In genomic region chr12:89828575-89828974, GRCh38 we compare ENCODE assay signal across 38 cellular contexts.
"Had no signal": no experiment of that assay in that cellular context is flagged by ENCODE, and none has a peak within 500 bp of the region (broad histone marks: within the 10 kb centered on the region; RNA-seq: fewer than 3 reads in every experiment).

No MANE protein-coding gene starts in this region.

- FAIRE-seq: bronchial epithelial cell, TTC549 had no signal

- ATAC-seq: activated CD4-positive, alpha-beta T cell treated with anti-CD3 and anti-CD28 coated beads for 36 hours; activated CD4-positive, CD25-positive, alpha-beta regulatory T cell treated with anti-CD3 and anti-CD28 coated beads, Interleukin-2, amount 50 U/mL, for 24 hours; activated CD8-positive, alpha-beta memory T cell treated with anti-CD3 and anti-CD28 coated beads, Interleukin-2, amount 10 ng/mL, durations not matched to agents 7 days and 5 days; activated CD8-positive, alpha-beta T cell treated with anti-CD3 and anti-CD28 coated beads, Interleukin-2, amount 10 ng/mL, durations not matched to agents 7 days and 5 days; activated naive CD8-positive, alpha-beta T cell treated with anti-CD3 and anti-CD28 coated beads, Interleukin-2, amount 50 U/mL, for 24 hours; T-helper 17 cell; WTC11 had no signal

- H3K27me3 ChIP-seq: ascending aorta had no signal

- H3K36me3 Mint-ChIP-seq: activated CD8-positive, alpha-beta memory T cell treated with anti-CD3 and anti-CD28 coated beads, Interleukin-2, amount 10 ng/mL, durations not matched to agents 7 days and 5 days; activated naive CD4-positive, alpha-beta T cell treated with anti-CD3 and anti-CD28 coated beads, Interleukin-2, amount 10 ng/mL, durations not matched to agents 7 days and 5 days; activated naive CD4-positive, alpha-beta T cell treated with anti-CD3 and anti-CD28 coated beads, Interleukin-2, amount 50 U/mL, for 24 hours; activated naive CD8-positive, alpha-beta T cell treated with anti-CD3 and anti-CD28 coated beads, Interleukin-2, amount 10 ng/mL, durations not matched to agents 7 days and 5 days; brain; WTC11 had no signal

- H3K27ac Mint-ChIP-seq: activated CD4-positive, alpha-beta memory T cell treated with anti-CD3 and anti-CD28 coated beads, Interleukin-2, amount 10 ng/mL, durations not matched to agents 7 days and 5 days; activated CD4-positive, alpha-beta T cell treated with anti-CD3 and anti-CD28 coated beads for 36 hours; activated CD4-positive, alpha-beta T cell treated with anti-CD3 and anti-CD28 coated beads, Interleukin-2, amount 10 ng/mL, durations not matched to agents 7 days and 5 days; activated CD8-positive, alpha-beta memory T cell treated with anti-CD3 and anti-CD28 coated beads, Interleukin-2, amount 10 ng/mL, durations not matched to agents 7 days and 5 days; activated CD8-positive, alpha-beta T cell treated with anti-CD3 and anti-CD28 coated beads, Interleukin-2, amount 10 ng/mL, durations not matched to agents 7 days and 5 days; activated naive CD4-positive, alpha-beta T cell treated with anti-CD3 and anti-CD28 coated beads, Interleukin-2, amount 10 ng/mL, durations not matched to agents 7 days and 5 days; activated naive CD4-positive, alpha-beta T cell treated with anti-CD3 and anti-CD28 coated beads, Interleukin-2, amount 50 U/mL, for 24 hours; activated naive CD8-positive, alpha-beta T cell; activated naive CD8-positive, alpha-beta T cell treated with anti-CD3 and anti-CD28 coated beads, Interleukin-2, amount 10 ng/mL, durations not matched to agents 7 days and 5 days; activated naive CD8-positive, alpha-beta T cell treated with anti-CD3 and anti-CD28 coated beads, Interleukin-2, amount 50 U/mL, for 24 hours; activated T-cell treated with anti-CD3 and anti-CD28 coated beads, Interleukin-2, amount 50 U/mL, for 24 hours; activated T-helper 2 cell treated with anti-CD3 and anti-CD28 coated beads, Interferon-gamma antibody, Interleukin-2, Interleukin-4, amounts not matched to agents 10 μg/mL and 5 μg/mL and 100 μg/mL, durations not matched to agents 14 hours and 24 hours and 36 hours; brain; T-helper 2 cell treated with Interferon-gamma antibody and Interleukin-4, amounts not matched to agents 5 μg/mL and 100 μg/mL, for 36 hours; WTC11 had no signal

- H3K9me3 Mint-ChIP-seq: activated CD4-positive, alpha-beta memory T cell treated with anti-CD3 and anti-CD28 coated beads, Interleukin-2, amount 10 ng/mL, durations not matched to agents 7 days and 5 days; activated CD4-positive, alpha-beta T cell treated with anti-CD3 and anti-CD28 coated beads, Interleukin-2, amount 10 ng/mL, durations not matched to agents 7 days and 5 days; activated naive CD4-positive, alpha-beta T cell treated with anti-CD3 and anti-CD28 coated beads, Interleukin-2, amount 10 ng/mL, durations not matched to agents 7 days and 5 days; activated naive CD4-positive, alpha-beta T cell treated with anti-CD3 and anti-CD28 coated beads, Interleukin-2, amount 50 U/mL, for 24 hours; activated naive CD8-positive, alpha-beta T cell treated with anti-CD3 and anti-CD28 coated beads, Interleukin-2, amount 10 ng/mL, durations not matched to agents 7 days and 5 days; activated naive CD8-positive, alpha-beta T cell treated with anti-CD3 and anti-CD28 coated beads, Interleukin-2, amount 50 U/mL, for 24 hours; activated T-cell treated with anti-CD3 and anti-CD28 coated beads, Interleukin-2, amount 50 U/mL, for 24 hours; activated T-helper 2 cell treated with anti-CD3 and anti-CD28 coated beads, Interferon-gamma antibody, Interleukin-2, Interleukin-4, amounts not matched to agents 10 μg/mL and 5 μg/mL and 100 μg/mL, durations not matched to agents 14 hours and 24 hours and 36 hours; brain; central memory CD8-positive, alpha-beta T cell; T-helper 2 cell treated with Interferon-gamma antibody and Interleukin-4, amounts not matched to agents 5 μg/mL and 100 μg/mL, for 36 hours; WTC11 had no signal

- H3K27me3 Mint-ChIP-seq: activated CD4-positive, alpha-beta memory T cell treated with anti-CD3 and anti-CD28 coated beads, Interleukin-2, amount 10 ng/mL, durations not matched to agents 7 days and 5 days; activated CD4-positive, alpha-beta T cell treated with anti-CD3 and anti-CD28 coated beads for 36 hours; activated CD4-positive, alpha-beta T cell treated with anti-CD3 and anti-CD28 coated beads, Interleukin-2, amount 10 ng/mL, durations not matched to agents 7 days and 5 days; activated CD8-positive, alpha-beta memory T cell treated with anti-CD3 and anti-CD28 coated beads, Interleukin-2, amount 10 ng/mL, durations not matched to agents 7 days and 5 days; activated naive CD4-positive, alpha-beta T cell treated with anti-CD3 and anti-CD28 coated beads, Interleukin-2, amount 10 ng/mL, durations not matched to agents 7 days and 5 days; activated naive CD4-positive, alpha-beta T cell treated with anti-CD3 and anti-CD28 coated beads, Interleukin-2, amount 50 U/mL, for 24 hours; activated naive CD8-positive, alpha-beta T cell; activated naive CD8-positive, alpha-beta T cell treated with anti-CD3 and anti-CD28 coated beads, Interleukin-2, amount 50 U/mL, for 24 hours; activated T-cell treated with anti-CD3 and anti-CD28 coated beads, Interleukin-2, amount 50 U/mL, for 24 hours; brain; T-helper 17 cell had no signal

- H3K4me1 Mint-ChIP-seq: activated naive CD4-positive, alpha-beta T cell treated with anti-CD3 and anti-CD28 coated beads, Interleukin-2, amount 10 ng/mL, durations not matched to agents 7 days and 5 days; activated naive CD8-positive, alpha-beta T cell treated with anti-CD3 and anti-CD28 coated beads, Interleukin-2, amount 10 ng/mL, durations not matched to agents 7 days and 5 days had no signal

- H3K27ac ChIP-seq: ascending aorta, cardiac muscle cell, VCaP had no signal

- H3K4me1 ChIP-seq: ascending aorta had no signal

- H3K9me3 ChIP-seq: ascending aorta had no signal

- DNase-seq: activated CD4-positive, alpha-beta memory T cell treated with anti-CD3 and anti-CD28 coated beads, Interleukin-2, amount 10 ng/mL, durations not matched to agents 7 days and 5 days; activated CD4-positive, alpha-beta T cell treated with anti-CD3 and anti-CD28 coated beads for 1 hour; activated CD4-positive, alpha-beta T cell treated with anti-CD3 and anti-CD28 coated beads for 36 hours; activated CD4-positive, alpha-beta T cell treated with anti-CD3 and anti-CD28 coated beads for 48 hours; activated CD4-positive, alpha-beta T cell treated with anti-CD3 and anti-CD28 coated beads, Interleukin-2, amount 10 ng/mL, durations not matched to agents 7 days and 5 days; activated CD4-positive, alpha-beta T cell treated with anti-CD3 and anti-CD28 coated beads, Interleukin-2, amount 50 U/mL, for 48 hours; activated CD4-positive, CD25-positive, alpha-beta regulatory T cell; activated CD8-positive, alpha-beta memory T cell treated with anti-CD3 and anti-CD28 coated beads for 24 hours; activated CD8-positive, alpha-beta memory T cell treated with anti-CD3 and anti-CD28 coated beads, Interleukin-2, amount 10 ng/mL, durations not matched to agents 7 days and 5 days; activated CD8-positive, alpha-beta memory T cell treated with anti-CD3 and anti-CD28 coated beads, Interleukin-2, amount 50 U/mL, for 48 hours; activated CD8-positive, alpha-beta T cell treated with anti-CD3 and anti-CD28 coated beads, Interleukin-2, amount 10 ng/mL, durations not matched to agents 7 days and 5 days; activated effector memory CD4-positive, alpha-beta T cell treated with Interleukin-2 at 50 U/mL for 16 hours; activated gamma-delta T cell; activated naive CD4-positive, alpha-beta T cell treated with anti-CD3 and anti-CD28 coated beads, Interleukin-2, amount 10 ng/mL, durations not matched to agents 7 days and 5 days; activated naive CD4-positive, alpha-beta T cell treated with Interleukin-2 at 50 U/mL for 16 hours; activated naive CD8-positive, alpha-beta T cell treated with anti-CD3 and anti-CD28 coated beads, Interleukin-2, amount 10 ng/mL, durations not matched to agents 7 days and 5 days; activated naive CD8-positive, alpha-beta T cell treated with anti-CD3 and anti-CD28 coated beads, Interleukin-2, amount 50 U/mL, for 24 hours; activated T-cell treated with anti-CD3 and anti-CD28 coated beads, Interleukin-2, amount 50 U/mL, for 24 hours; activated T-cell treated with anti-CD3 and anti-CD28 coated beads, Interleukin-2, amount 50 U/mL, for 48 hours; amygdala; anterior cingulate cortex; caudate nucleus; cerebellar nuclear complex; T-helper 17 cell; T-helper 9 cell had no signal

- H3K4me3 Mint-ChIP-seq: activated CD4-positive, alpha-beta memory T cell treated with anti-CD3 and anti-CD28 coated beads, Interleukin-2, amount 10 ng/mL, durations not matched to agents 7 days and 5 days; activated CD4-positive, alpha-beta T cell treated with anti-CD3 and anti-CD28 coated beads for 36 hours; activated CD4-positive, alpha-beta T cell treated with anti-CD3 and anti-CD28 coated beads, Interleukin-2, amount 10 ng/mL, durations not matched to agents 7 days and 5 days; activated CD8-positive, alpha-beta memory T cell treated with anti-CD3 and anti-CD28 coated beads, Interleukin-2, amount 10 ng/mL, durations not matched to agents 7 days and 5 days; activated CD8-positive, alpha-beta T cell treated with anti-CD3 and anti-CD28 coated beads, Interleukin-2, amount 10 ng/mL, durations not matched to agents 7 days and 5 days; activated naive CD4-positive, alpha-beta T cell treated with anti-CD3 and anti-CD28 coated beads, Interleukin-2, amount 10 ng/mL, durations not matched to agents 7 days and 5 days; activated naive CD4-positive, alpha-beta T cell treated with anti-CD3 and anti-CD28 coated beads, Interleukin-2, amount 50 U/mL, for 24 hours; activated naive CD8-positive, alpha-beta T cell; activated naive CD8-positive, alpha-beta T cell treated with anti-CD3 and anti-CD28 coated beads, Interleukin-2, amount 10 ng/mL, durations not matched to agents 7 days and 5 days; activated naive CD8-positive, alpha-beta T cell treated with anti-CD3 and anti-CD28 coated beads, Interleukin-2, amount 50 U/mL, for 24 hours; activated T-cell treated with anti-CD3 and anti-CD28 coated beads, Interleukin-2, amount 50 U/mL, for 24 hours; brain; central memory CD8-positive, alpha-beta T cell; T-helper 17 cell; T-helper 2 cell treated with Interferon-gamma antibody and Interleukin-4, amounts not matched to agents 5 μg/mL and 100 μg/mL, for 36 hours; WTC11 had no signal

- H3K4me3 ChIP-seq: ascending aorta, cardiac muscle cell had no signal

- H3K36me3 ChIP-seq: ascending aorta, cardiac muscle cell had no signal
